Comparison of ENCODE assay signal across 18 cellular contexts in genomic region chr22:22907551-22908494, GRCh38. TPM values are rescaled to one million over a fixed set of nuclear protein-coding genes. Genes with fewer than 3 reads are reported as not detected.
DNase-seq lines count a peak whose midpoint lies in the region; ATAC-seq and TF ChIP-seq lines count a peak whose summit lies in the region.
"Had no signal": no experiment of that assay in that cellular context is flagged by ENCODE, and none has a peak within 500 bp of the region (broad histone marks: within the 10 kb centered on the region; RNA-seq: fewer than 3 reads in every experiment).

No MANE protein-coding gene starts in this region.

- H3K36me3 ChIP-seq in SU-DHL-6 (ENCODE audit: low read length) = no peaks in the 10 kb centered on the region
- H3K36me3 ChIP-seq: SJCRH30 had no signal

- peak overlapping the region; percentile 82 for H3K4me3 Mint-ChIP-seq in memory B cell
- H3K4me3 Mint-ChIP-seq in stimulated activated naive B cell treated with anti-CD40 and anti-IgM and Interleukin-4, amounts not matched to agents 10 μg/mL and 1 μg/mL and 100 μg/mL, for 72 hours = peak overlapping the region in 1 of 2 donors; percentile 5
- H3K4me3 Mint-ChIP-seq: GM23338 had no signal

- no peak for TF ChIP-seq CTCF in SU-DHL-6 (IDR thresholded peaks at IDR 0.05; ENCODE audit: insufficient read depth, low read length, poor library complexity, severe bottlenecking)

- H3K27me3 Mint-ChIP-seq in memory B cell = no peaks in the 10 kb centered on the region
- H3K27me3 Mint-ChIP-seq in stimulated activated naive B cell treated with anti-CD40 and anti-IgM and Interleukin-4, amounts not matched to agents 10 μg/mL and 1 μg/mL and 100 μg/mL, for 72 hours = no peaks in the 10 kb centered on the region

- H3K4me3 ChIP-seq in SU-DHL-6 (ENCODE audit: insufficient read depth, low read length, poor library complexity, severe bottlenecking) = no peak overlapping the region
- H3K4me3 ChIP-seq: GM23338, SJCRH30 had no signal

- DNase-seq in memory B cell (ENCODE audit: low spot score in 2 of 2) (no peak), occipital lobe (lab: John Stamatoyannopoulos, UW) (no peak), NCI-H526 (lab: John Stamatoyannopoulos, UW) (no peak)
- no peak for DNase-seq in stimulated activated naive B cell treated with anti-CD40 and anti-IgM and Interleukin-4, amounts not matched to agents 10 μg/mL and 1 μg/mL and 100 μg/mL, for 72 hours
- DNase-seq: DMS79, HCEC 1CT, MM.1S, NCI-H1092 treated with DMSO at 0.1 percent for 48 hours, NCI-H146, NCI-H2029 treated with DMSO at 0.1 percent for 48 hours, NCI-H510A treated with DMSO at 0.1 percent for 48 hours, SJCRH30 had no signal

- peak overlapping the region; percentile 91 for H3K27ac Mint-ChIP-seq in memory B cell
- peak overlapping the region; percentile 93 for H3K27ac Mint-ChIP-seq in stimulated activated naive B cell treated with anti-CD40 and anti-IgM and Interleukin-4, amounts not matched to agents 10 μg/mL and 1 μg/mL and 100 μg/mL, for 72 hours
- H3K27ac Mint-ChIP-seq: GM23338 had no signal

- no peaks in the 10 kb centered on the region for H3K9me3 Mint-ChIP-seq in memory B cell
- H3K9me3 Mint-ChIP-seq in stimulated activated naive B cell treated with anti-CD40 and anti-IgM and Interleukin-4, amounts not matched to agents 10 μg/mL and 1 μg/mL and 100 μg/mL, for 72 hours = no peaks in the 10 kb centered on the region

- no peaks in the 10 kb centered on the region for H3K9me2 ChIP-seq in SU-DHL-6 (replicated peaks; ENCODE audit: insufficient read depth, low read length)

- no peaks in the 10 kb centered on the region for H4K20me1 ChIP-seq in SU-DHL-6 (ENCODE audit: low read depth, low read length)

- H3K27me3 ChIP-seq in SU-DHL-6 (ENCODE audit: low read length) = no peaks in the 10 kb centered on the region
- H3K27me3 ChIP-seq: SJCRH30 had no signal

- H3K4me2 ChIP-seq in SU-DHL-6 (ENCODE audit: low read depth, low read length, poor library complexity, severe bottlenecking) = no peak overlapping the region
- H3K4me2 ChIP-seq: GM23338 had no signal

- H3F3A ChIP-seq in SU-DHL-6 (ENCODE audit: insufficient read depth) = peaks cover 63% of the 10 kb centered on the region

- H3K36me3 Mint-ChIP-seq in memory B cell = peaks cover 6% of the 10 kb centered on the region
- peaks cover 13 to 21% of the 10 kb centered on the region in 2 donors for H3K36me3 Mint-ChIP-seq in stimulated activated naive B cell treated with anti-CD40 and anti-IgM and Interleukin-4, amounts not matched to agents 10 μg/mL and 1 μg/mL and 100 μg/mL, for 72 hours

- no peak for ATAC-seq in memory B cell (ENCODE audit: low read depth)
- no peak for ATAC-seq in stimulated activated naive B cell treated with anti-CD40 and anti-IgM and Interleukin-4, amounts not matched to agents 10 μg/mL and 1 μg/mL and 100 μg/mL, for 72 hours (replicated peaks)
- no peak for ATAC-seq in activated CD4-positive, CD25-positive, alpha-beta regulatory T cell treated with anti-CD3 and anti-CD28 coated beads, Interleukin-2, amount 50 U/mL, for 24 hours
- ATAC-seq: GM23338 had no signal

- H3K9ac ChIP-seq in SU-DHL-6 (ENCODE audit: low read length) = no peak overlapping the region

- peaks cover 55% of the 10 kb centered on the region for H3K4me1 Mint-ChIP-seq in memory B cell
- peaks cover 71 to 89% of the 10 kb centered on the region in 2 donors for H3K4me1 Mint-ChIP-seq in stimulated activated naive B cell treated with anti-CD40 and anti-IgM and Interleukin-4, amounts not matched to agents 10 μg/mL and 1 μg/mL and 100 μg/mL, for 72 hours
- H3K4me1 Mint-ChIP-seq: GM23338 had no signal

- H3K9me3 ChIP-seq in SU-DHL-6 (ENCODE audit: insufficient read depth, low read length) = no peaks in the 10 kb centered on the region
- H3K9me3 ChIP-seq: SJCRH30 had no signal

- peak; percentile 52 for TF ChIP-seq POLR2A in GM19193 (IDR thresholded peaks at IDR 0.05; ENCODE audit: extremely low read depth, insufficient read depth, insufficient read length)

- peaks cover 7% of the 10 kb centered on the region; the same call in 1 of the 2 replicates for H3K79me2 ChIP-seq in SU-DHL-6 (ENCODE audit: insufficient read depth, low read length)

- no peak overlapping the region for H2AFZ ChIP-seq in SU-DHL-6 (ENCODE audit: low read depth, low read length, severe bottlenecking)
- H2AFZ ChIP-seq: GM23338 had no signal

- H3K27ac ChIP-seq in SU-DHL-6 (ENCODE audit: low read depth, low read length) = peak overlapping the region; percentile 70
- H3K27ac ChIP-seq: C4-2B, SJCRH30 had no signal

RNA-seq across cellular contexts. Expression of gene IGLL5, which starts 20.2 kb away (rescaled TPM):
- not detected for total RNA-seq in occipital lobe
- total RNA-seq: GM23338, LHCN-M2 had no signal
